ENCODE assay signal across 12 cellular contexts in the genomic region with DNA sequence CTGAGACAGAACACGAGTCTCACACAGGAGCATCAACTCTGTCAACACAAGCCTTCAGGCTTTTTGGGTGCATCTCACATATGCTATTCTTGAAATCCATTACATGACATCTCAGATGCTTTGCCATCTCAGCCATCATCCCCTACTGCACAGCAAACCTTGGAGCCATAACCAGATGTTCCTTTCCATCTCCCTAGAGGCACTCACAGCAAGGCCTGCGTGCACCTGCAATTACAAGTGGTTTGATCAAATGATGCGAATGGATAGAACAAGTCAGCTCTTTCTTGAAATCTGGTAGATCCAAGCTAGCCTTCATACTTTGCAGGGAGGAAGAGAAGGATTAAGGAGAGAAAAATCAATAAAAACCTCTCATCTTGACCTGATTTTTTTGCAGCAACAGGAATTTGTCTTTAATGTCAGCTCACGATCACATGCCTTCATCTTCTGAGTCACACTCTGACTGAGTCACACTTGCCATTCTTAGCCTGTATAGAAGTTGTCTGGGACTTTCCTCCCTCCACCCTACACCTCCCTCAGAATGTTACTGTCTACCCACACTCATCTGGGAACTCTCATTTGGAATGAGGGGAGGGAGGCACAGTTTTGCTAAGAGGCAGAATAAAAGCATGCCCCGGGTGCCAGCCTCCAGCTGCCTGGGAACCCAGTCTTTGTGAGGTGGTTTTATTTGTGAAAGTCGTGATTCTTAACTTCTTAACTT. TPM values are rescaled to one million over a fixed set of nuclear protein-coding genes. Genes with fewer than 3 reads are reported as not detected.
DNase-seq lines count a peak whose midpoint lies in the region; ATAC-seq and TF ChIP-seq lines count a peak whose summit lies in the region.
"Had no signal": no experiment of that assay in that cellular context is flagged by ENCODE, and none has a peak within 500 bp of the region (broad histone marks: within the 10 kb centered on the region; RNA-seq: fewer than 3 reads in every experiment).

No MANE protein-coding gene starts in this region.

- H3K27ac Mint-ChIP-seq in activated CD4-positive, alpha-beta T cell treated with anti-CD3 and anti-CD28 coated beads for 36 hours = no peak overlapping the region
- H3K27ac Mint-ChIP-seq in activated CD4-positive, alpha-beta T cell treated with anti-CD3 and anti-CD28 coated beads, Interleukin-2, amount 10 ng/mL, durations not matched to agents 24 days and 14 days = no peak overlapping the region
- H3K27ac Mint-ChIP-seq: memory B cell had no signal

- H3K9me3 Mint-ChIP-seq in activated CD4-positive, alpha-beta T cell treated with anti-CD3 and anti-CD28 coated beads for 36 hours (ENCODE audit: low read depth) = peaks cover 2% of the 10 kb centered on the region
- peaks cover 10% of the 10 kb centered on the region for H3K9me3 Mint-ChIP-seq in activated CD4-positive, alpha-beta T cell treated with anti-CD3 and anti-CD28 coated beads, Interleukin-2, amount 10 ng/mL, durations not matched to agents 24 days and 14 days

- H3K4me1 ChIP-seq in right atrium auricular region = no peaks in the 10 kb centered on the region
- H3K4me1 ChIP-seq: thyroid gland had no signal

- H3K9me3 ChIP-seq in right atrium auricular region = no peaks in the 10 kb centered on the region
- H3K9me3 ChIP-seq: thyroid gland had no signal

- peak; percentile 10 for DNase-seq in activated CD4-positive, alpha-beta T cell treated with anti-CD3 and anti-CD28 coated beads for 36 hours
- DNase-seq in activated CD4-positive, alpha-beta T cell treated with anti-CD3 and anti-CD28 coated beads, Interleukin-2, amount 10 ng/mL, durations not matched to agents 24 days and 14 days = no peak
- peak; percentile 77 for DNase-seq in SK-MEL-5 (ENCODE audit: low read depth, low spot score)
- peak; percentile 61 for DNase-seq in fibroblast of the conjunctiva (ENCODE audit: low read depth)
- peak; percentile 87 for DNase-seq in stromal cell of bone marrow (ENCODE audit: low read depth)
- DNase-seq in NCI-H2081 treated with DMSO at 0.1 percent for 48 hours (lab: John Stamatoyannopoulos, UW) = no peak
- no peak for DNase-seq in right atrium auricular region (ENCODE audit: low spot score)
- DNase-seq: AML-193, NCI-H446 treated with DMSO at 0.1 percent for 48 hours, thyroid gland had no signal

- H3K4me1 Mint-ChIP-seq in activated CD4-positive, alpha-beta T cell treated with anti-CD3 and anti-CD28 coated beads for 36 hours = peaks cover 2% of the 10 kb centered on the region
- H3K4me1 Mint-ChIP-seq in activated CD4-positive, alpha-beta T cell treated with anti-CD3 and anti-CD28 coated beads, Interleukin-2, amount 10 ng/mL, durations not matched to agents 24 days and 14 days = no peaks in the 10 kb centered on the region
- H3K4me1 Mint-ChIP-seq: memory B cell had no signal

- intact Hi-C loops in activated CD4-positive, alpha-beta T cell treated with anti-CD3 and anti-CD28 coated beads for 36 hours (cut with DNase I, micrococcal nuclease) = no loop called here
- intact Hi-C loops in activated CD4-positive, alpha-beta T cell treated with anti-CD3 and anti-CD28 coated beads, Interleukin-2, amount 10 ng/mL, durations not matched to agents 24 days and 14 days (cut with micrococcal nuclease) = no loop called here

- no peaks in the 10 kb centered on the region for H3K36me3 Mint-ChIP-seq in activated CD4-positive, alpha-beta T cell treated with anti-CD3 and anti-CD28 coated beads for 36 hours (ENCODE audit: low read depth)
- no peaks in the 10 kb centered on the region for H3K36me3 Mint-ChIP-seq in activated CD4-positive, alpha-beta T cell treated with anti-CD3 and anti-CD28 coated beads, Interleukin-2, amount 10 ng/mL, durations not matched to agents 24 days and 14 days (ENCODE audit: low read depth)
- H3K36me3 Mint-ChIP-seq: memory B cell had no signal

- ATAC-seq in activated CD4-positive, alpha-beta T cell treated with anti-CD3 and anti-CD28 coated beads for 36 hours = peak; percentile 77
- ATAC-seq in GM19351 (IDR thresholded peaks at IDR 0.05; ENCODE audit: unreplicated experiment) = no peak

- POLR2A ChIA-PET in activated CD4-positive, alpha-beta T cell treated with anti-CD3 and anti-CD28 coated beads for 36 hours (lab: Charles Lee) = no interaction called here

- H3K27me3 Mint-ChIP-seq in activated CD4-positive, alpha-beta T cell treated with anti-CD3 and anti-CD28 coated beads for 36 hours = no peaks in the 10 kb centered on the region
- no peaks in the 10 kb centered on the region for H3K27me3 Mint-ChIP-seq in activated CD4-positive, alpha-beta T cell treated with anti-CD3 and anti-CD28 coated beads, Interleukin-2, amount 10 ng/mL, durations not matched to agents 24 days and 14 days
- H3K27me3 Mint-ChIP-seq: memory B cell had no signal

- H3K36me3 ChIP-seq in right atrium auricular region = no peaks in the 10 kb centered on the region
- H3K36me3 ChIP-seq: thyroid gland had no signal

- H3K27me3 ChIP-seq in right atrium auricular region = no peaks in the 10 kb centered on the region
- H3K27me3 ChIP-seq: thyroid gland had no signal

- CTCF ChIA-PET in activated CD4-positive, alpha-beta T cell treated with anti-CD3 and anti-CD28 coated beads for 36 hours (lab: Charles Lee) = no interaction called here

- no peak for TF ChIP-seq CTCF in right atrium auricular region (IDR thresholded peaks at IDR 0.05)

- no peak overlapping the region for H3K4me3 Mint-ChIP-seq in activated CD4-positive, alpha-beta T cell treated with anti-CD3 and anti-CD28 coated beads for 36 hours
- H3K4me3 Mint-ChIP-seq in activated CD4-positive, alpha-beta T cell treated with anti-CD3 and anti-CD28 coated beads, Interleukin-2, amount 10 ng/mL, durations not matched to agents 24 days and 14 days = no peak overlapping the region
- H3K4me3 Mint-ChIP-seq: memory B cell had no signal

- no peak overlapping the region for H3K4me3 ChIP-seq in right atrium auricular region
- H3K4me3 ChIP-seq: thyroid gland had no signal

- in situ Hi-C loops in SK-MEL-5 (cut with HindIII; ENCODE audit: low pct_unique_long_range_greater_than_20kb, low sequenced_read_pairs) = no loop called here

- H3K27ac ChIP-seq in right atrium auricular region = no peak overlapping the region
- H3K27ac ChIP-seq: thyroid gland had no signal

RNA-seq across cellular contexts. Expression of a gene that starts 11.9 kb away (rescaled TPM):
- total RNA-seq in activated CD4-positive, alpha-beta T cell treated with anti-CD3 and anti-CD28 coated beads for 36 hours = not detected
- not detected in 2 replicates for total RNA-seq in activated CD4-positive, alpha-beta T cell treated with anti-CD3 and anti-CD28 coated beads, Interleukin-2, amount 10 ng/mL, durations not matched to agents 24 days and 14 days
- total RNA-seq in SK-MEL-5 (2014; rRNA removed; shearing (Covaris generic)) = not detected in 2 replicates
- not detected in 2 replicates for polyA plus RNA-seq in SK-MEL-5 (2015; cell fraction: cytosol; rRNA removed)
- not detected in 2 replicates for polyA plus RNA-seq in SK-MEL-5 (2015; cell fraction: nucleus; rRNA removed)
- not detected for total RNA-seq in right atrium auricular region
- total RNA-seq: thyroid gland had no signal

RNA-seq across cellular contexts. Expression of a gene that starts 17.9 kb away (rescaled TPM):
- total RNA-seq in activated CD4-positive, alpha-beta T cell treated with anti-CD3 and anti-CD28 coated beads for 36 hours = not detected
- not detected in 2 replicates for total RNA-seq in activated CD4-positive, alpha-beta T cell treated with anti-CD3 and anti-CD28 coated beads, Interleukin-2, amount 10 ng/mL, durations not matched to agents 24 days and 14 days
- not detected in 2 replicates for total RNA-seq in SK-MEL-5 (2014; rRNA removed; shearing (Covaris generic))
- not detected in 2 replicates for polyA plus RNA-seq in SK-MEL-5 (2015; cell fraction: cytosol; rRNA removed)
- not detected in 2 replicates for polyA plus RNA-seq in SK-MEL-5 (2015; cell fraction: nucleus; rRNA removed)
- total RNA-seq in right atrium auricular region = not detected
- total RNA-seq: thyroid gland had no signal

Comparison
In these comparisons a context has a peak if more than half of its experiments do, and no peak if none do; other contexts are left out.
1. DNase-seq: peak in activated CD4-positive, alpha-beta T cell treated with anti-CD3 and anti-CD28 coated beads for 36 hours (single experiment), SK-MEL-5 (single experiment), fibroblast of the conjunctiva (single experiment) and stromal cell of bone marrow (single experiment); none in activated CD4-positive, alpha-beta T cell treated with anti-CD3 and anti-CD28 coated beads, Interleukin-2, amount 10 ng/mL, durations not matched to agents 24 days and 14 days (single experiment), NCI-H2081 treated with DMSO at 0.1 percent for 48 hours (single experiment) and right atrium auricular region (single experiment).